9 cellular contexts compared by ENCODE assay signal in genomic region chr12:92404259-92404894, GRCh38.
A peak's percentile ranks its signal among the peaks of the same experiment; 100 is the strongest.
DNase-seq lines count a peak whose midpoint lies in the region; ATAC-seq lines count a peak whose summit lies in the region.
"Had no signal": no experiment of that assay in that cellular context is flagged by ENCODE, and none has a peak within 500 bp of the region (broad histone marks: within the 10 kb centered on the region; RNA-seq: fewer than 3 reads in every experiment).

No MANE protein-coding gene starts in this region.

- no peak for DNase-seq in activated naive CD4-positive, alpha-beta T cell treated with anti-CD3 and anti-CD28 coated beads for 36 hours
- DNase-seq in activated naive CD4-positive, alpha-beta T cell treated with anti-CD3 and anti-CD28 coated beads, Interleukin-2, amount 50 U/mL, for 16 hours = no peak
- no peak for DNase-seq in activated naive CD4-positive, alpha-beta T cell treated with anti-CD3 and anti-CD28 coated beads, Interleukin-2, amount 50 U/mL, for 72 hours (ENCODE audit: low spot score in 2 of 2)
- DNase-seq in middle frontal gyrus (ENCODE audit: extremely low spot score, low spot score) (no peak), DMS79 (lab: John Stamatoyannopoulos, UW) (no peak)
- DNase-seq: NCI-H1092 treated with DMSO at 0.1 percent for 48 hours had no signal

- peaks cover 6% of the 10 kb centered on the region for H3K9me3 Mint-ChIP-seq in activated naive CD4-positive, alpha-beta T cell treated with anti-CD3 and anti-CD28 coated beads for 36 hours
- peaks cover 0 to 6% of the 10 kb centered on the region in 2 donors for H3K9me3 Mint-ChIP-seq in activated naive CD4-positive, alpha-beta T cell treated with anti-CD3 and anti-CD28 coated beads, Interleukin-2, amount 50 U/mL, for 72 hours
- no peaks in the 10 kb centered on the region for H3K9me3 Mint-ChIP-seq in stimulated activated memory B cell treated with anti-CD40 and anti-IgM and Interleukin-4, amounts not matched to agents 10 μg/mL and 1 μg/mL and 100 μg/mL, for 72 hours

- peak overlapping the region; percentile 71 for H3K4me3 Mint-ChIP-seq in activated naive CD4-positive, alpha-beta T cell treated with anti-CD3 and anti-CD28 coated beads for 36 hours
- H3K4me3 Mint-ChIP-seq in stimulated activated memory B cell treated with anti-CD40 and anti-IgM and Interleukin-4, amounts not matched to agents 10 μg/mL and 1 μg/mL and 100 μg/mL, for 72 hours = no peak overlapping the region

- ATAC-seq in HG03460 (IDR thresholded peaks at IDR 0.05; ENCODE audit: unreplicated experiment) = peak; percentile 2
- ATAC-seq in activated naive CD4-positive, alpha-beta T cell treated with anti-CD3 and anti-CD28 coated beads, Interleukin-2, amount 50 U/mL, for 72 hours = peak; percentile 22 to 27
- peak; percentile 27 for ATAC-seq in stimulated activated memory B cell treated with anti-CD40 and anti-IgM and Interleukin-4, amounts not matched to agents 10 μg/mL and 1 μg/mL and 100 μg/mL, for 72 hours
- ATAC-seq in GM21529 (IDR thresholded peaks at IDR 0.05; ENCODE audit: unreplicated experiment) = no peak

- H3K27me3 Mint-ChIP-seq in activated naive CD4-positive, alpha-beta T cell treated with anti-CD3 and anti-CD28 coated beads for 36 hours (ENCODE audit: low read depth) = no peaks in the 10 kb centered on the region
- H3K27me3 Mint-ChIP-seq in stimulated activated memory B cell treated with anti-CD40 and anti-IgM and Interleukin-4, amounts not matched to agents 10 μg/mL and 1 μg/mL and 100 μg/mL, for 72 hours = no peaks in the 10 kb centered on the region

- CTCF ChIA-PET in activated naive CD4-positive, alpha-beta T cell treated with anti-CD3 and anti-CD28 coated beads for 36 hours (lab: Charles Lee) = interaction anchor here (0.6 to 2.4 kb wide), 8 partner anchors 19 to 187 kb away, joined by 3 to 7 read pairs (median 4); no protein-coding TSS in a partner anchor

- H3K36me3 Mint-ChIP-seq in activated naive CD4-positive, alpha-beta T cell treated with anti-CD3 and anti-CD28 coated beads for 36 hours (ENCODE audit: low read depth) = peaks cover 5% of the 10 kb centered on the region
- peaks cover 12 to 15% of the 10 kb centered on the region in 2 donors for H3K36me3 Mint-ChIP-seq in activated naive CD4-positive, alpha-beta T cell treated with anti-CD3 and anti-CD28 coated beads, Interleukin-2, amount 50 U/mL, for 72 hours
- no peaks in the 10 kb centered on the region for H3K36me3 Mint-ChIP-seq in stimulated activated memory B cell treated with anti-CD40 and anti-IgM and Interleukin-4, amounts not matched to agents 10 μg/mL and 1 μg/mL and 100 μg/mL, for 72 hours

- H3K27ac Mint-ChIP-seq in activated naive CD4-positive, alpha-beta T cell treated with anti-CD3 and anti-CD28 coated beads for 36 hours = peak overlapping the region; percentile 99
- H3K27ac Mint-ChIP-seq in activated naive CD4-positive, alpha-beta T cell treated with anti-CD3 and anti-CD28 coated beads, Interleukin-2, amount 50 U/mL, for 72 hours = peak overlapping the region; percentile 96 to 99
- H3K27ac Mint-ChIP-seq in stimulated activated memory B cell treated with anti-CD40 and anti-IgM and Interleukin-4, amounts not matched to agents 10 μg/mL and 1 μg/mL and 100 μg/mL, for 72 hours = peak overlapping the region; percentile 99

- intact Hi-C loops in activated naive CD4-positive, alpha-beta T cell treated with anti-CD3 and anti-CD28 coated beads for 36 hours (cut with micrococcal nuclease) = loop anchor here (1.0 to 10.0 kb wide), 11 partner anchors 101 to 1022 kb away; no protein-coding TSS in a partner anchor

- peaks cover 86% of the 10 kb centered on the region for H3K4me1 Mint-ChIP-seq in activated naive CD4-positive, alpha-beta T cell treated with anti-CD3 and anti-CD28 coated beads for 36 hours (ENCODE audit: low read depth)
- H3K4me1 Mint-ChIP-seq in stimulated activated memory B cell treated with anti-CD40 and anti-IgM and Interleukin-4, amounts not matched to agents 10 μg/mL and 1 μg/mL and 100 μg/mL, for 72 hours = peaks cover 80% of the 10 kb centered on the region
